Comparison of ENCODE assay signal across 3 cellular contexts in the genomic region with DNA sequence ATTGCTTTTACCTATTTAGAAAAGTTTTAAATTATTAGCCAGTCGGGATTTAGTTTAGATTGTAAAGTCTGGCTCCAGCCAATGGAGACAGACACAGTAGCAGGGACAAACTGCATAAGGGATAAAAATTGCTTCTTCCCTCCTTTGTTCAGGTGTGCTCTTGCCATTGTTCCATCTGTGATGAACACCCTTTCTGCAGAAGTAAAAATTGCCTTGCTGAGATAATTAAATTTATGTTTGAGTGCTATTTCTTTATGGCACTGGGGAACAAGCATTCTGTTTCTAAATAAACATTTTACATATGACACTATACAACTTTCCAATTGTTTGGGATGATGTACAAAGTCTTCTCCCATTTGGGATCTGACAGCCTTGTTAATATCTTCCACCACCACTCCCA.
TF ChIP-seq lines count a peak whose summit lies in the region.

No MANE protein-coding gene starts in this region.

TF ChIP-seq in HCT116, 20 proteins besides CTCF, POLR2A, EP300 and RAD21:
- no peak for TF ChIP-seq JUND (IDR thresholded peaks at IDR 0.05)
- TF ChIP-seq CBX3 (IDR thresholded peaks at IDR 0.05; ENCODE audit: low read depth), result peak; percentile 26; the same call in 1 of the 2 replicates

TF ChIP-seq in HEK293, 187 proteins besides CTCF, POLR2A, EP300 and RAD21:
- TF ChIP-seq ZNF416 (tag by site-specific recombination; IDR thresholded peaks at IDR 0.05), result no peak
- TF ChIP-seq ZNF174 (tag by site-specific recombination; IDR thresholded peaks at IDR 0.05), result no peak
- no peak for TF ChIP-seq ZNF140 (tag by site-specific recombination; IDR thresholded peaks at IDR 0.05)
- peak; percentile 70 for TF ChIP-seq SETDB1 (IDR thresholded peaks at IDR 0.05; ENCODE audit: insufficient read length, low read length)
TF ChIP-seq in HEK293: peak in this region for 1.

TF ChIP-seq in K562, 482 proteins besides CTCF, POLR2A, EP300 and RAD21:
- TF ChIP-seq MECOM (CRISPR knock-in tag; IDR thresholded peaks at IDR 0.05) (no peak), HLTF (IDR thresholded peaks at IDR 0.05) (no peak), MTF1 (CRISPR knock-in tag; IDR thresholded peaks at IDR 0.05; ENCODE audit: borderline replicate concordance) (no peak), CREB1 (IDR thresholded peaks at IDR 0.05) (no peak), CREB1 (CRISPR knock-in tag; IDR thresholded peaks at IDR 0.05) (no peak), CBX3 (IDR thresholded peaks at IDR 0.05; ENCODE audit: borderline replicate concordance in 1 of 2, low read length in 2 of 2) (peak in 1 of 2 experiments; percentile 54; a peak in 1 of 3 replicates)
- TF ChIP-seq, protein P1, sequence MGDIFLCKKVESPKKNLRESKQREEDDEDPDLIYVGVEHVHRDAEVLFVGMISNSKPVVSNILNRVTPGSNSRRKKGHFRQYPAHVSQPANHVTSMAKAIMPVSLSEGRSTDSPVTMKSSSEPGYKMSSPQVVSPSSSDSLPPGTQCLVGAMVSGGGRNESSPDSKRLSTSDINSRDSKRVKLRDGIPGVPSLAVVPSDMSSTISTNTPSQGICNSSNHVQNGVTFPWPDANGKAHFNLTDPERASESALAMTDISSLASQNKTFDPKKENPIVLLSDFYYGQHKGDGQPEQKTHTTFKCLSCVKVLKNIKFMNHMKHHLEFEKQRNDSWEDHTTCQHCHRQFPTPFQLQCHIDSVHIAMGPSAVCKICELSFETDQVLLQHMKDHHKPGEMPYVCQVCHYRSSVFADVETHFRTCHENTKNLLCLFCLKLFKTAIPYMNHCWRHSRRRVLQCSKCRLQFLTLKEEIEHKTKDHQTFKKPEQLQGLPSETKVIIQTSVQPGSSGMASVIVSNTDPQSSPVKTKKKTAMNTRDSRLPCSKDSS (IDR thresholded peaks at IDR 0.05; ENCODE audit: low read depth, partially characterized antibody), result peak; percentile 67
- TF ChIP-seq, protein P2, sequence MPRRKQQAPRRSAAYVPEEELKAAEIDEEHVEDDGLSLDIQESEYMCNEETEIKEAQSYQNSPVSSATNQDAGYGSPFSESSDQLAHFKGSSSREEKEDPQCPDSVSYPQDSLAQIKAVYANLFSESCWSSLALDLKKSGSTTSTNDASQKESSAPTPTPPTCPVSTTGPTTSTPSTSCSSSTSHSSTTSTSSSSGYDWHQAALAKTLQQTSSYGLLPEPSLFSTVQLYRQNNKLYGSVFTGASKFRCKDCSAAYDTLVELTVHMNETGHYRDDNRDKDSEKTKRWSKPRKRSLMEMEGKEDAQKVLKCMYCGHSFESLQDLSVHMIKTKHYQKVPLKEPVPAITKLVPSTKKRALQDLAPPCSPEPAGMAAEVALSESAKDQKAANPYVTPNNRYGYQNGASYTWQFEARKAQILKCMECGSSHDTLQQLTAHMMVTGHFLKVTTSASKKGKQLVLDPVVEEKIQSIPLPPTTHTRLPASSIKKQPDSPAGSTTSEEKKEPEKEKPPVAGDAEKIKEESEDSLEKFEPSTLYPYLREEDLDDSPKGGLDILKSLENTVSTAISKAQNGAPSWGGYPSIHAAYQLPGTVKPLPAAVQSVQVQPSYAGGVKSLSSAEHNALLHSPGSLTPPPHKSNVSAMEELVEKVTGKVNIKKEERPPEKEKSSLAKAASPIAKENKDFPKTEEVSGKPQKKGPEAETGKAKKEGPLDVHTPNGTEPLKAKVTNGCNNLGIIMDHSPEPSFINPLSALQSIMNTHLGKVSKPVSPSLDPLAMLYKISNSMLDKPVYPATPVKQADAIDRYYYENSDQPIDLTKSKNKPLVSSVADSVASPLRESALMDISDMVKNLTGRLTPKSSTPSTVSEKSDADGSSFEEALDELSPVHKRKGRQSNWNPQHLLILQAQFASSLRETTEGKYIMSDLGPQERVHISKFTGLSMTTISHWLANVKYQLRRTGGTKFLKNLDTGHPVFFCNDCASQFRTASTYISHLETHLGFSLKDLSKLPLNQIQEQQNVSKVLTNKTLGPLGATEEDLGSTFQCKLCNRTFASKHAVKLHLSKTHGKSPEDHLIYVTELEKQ (CRISPR knock-in tag; IDR thresholded peaks at IDR 0.05), result no peak
- TF ChIP-seq, protein P3, sequence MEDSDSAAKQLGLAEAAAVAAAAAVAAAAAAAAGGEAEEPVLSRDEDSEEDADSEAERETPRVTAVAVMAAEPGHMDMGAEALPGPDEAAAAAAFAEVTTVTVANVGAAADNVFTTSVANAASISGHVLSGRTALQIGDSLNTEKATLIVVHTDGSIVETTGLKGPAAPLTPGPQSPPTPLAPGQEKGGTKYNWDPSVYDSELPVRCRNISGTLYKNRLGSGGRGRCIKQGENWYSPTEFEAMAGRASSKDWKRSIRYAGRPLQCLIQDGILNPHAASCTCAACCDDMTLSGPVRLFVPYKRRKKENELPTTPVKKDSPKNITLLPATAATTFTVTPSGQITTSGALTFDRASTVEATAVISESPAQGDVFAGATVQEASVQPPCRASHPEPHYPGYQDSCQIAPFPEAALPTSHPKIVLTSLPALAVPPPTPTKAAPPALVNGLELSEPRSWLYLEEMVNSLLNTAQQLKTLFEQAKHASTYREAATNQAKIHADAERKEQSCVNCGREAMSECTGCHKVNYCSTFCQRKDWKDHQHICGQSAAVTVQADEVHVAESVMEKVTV (CRISPR knock-in tag; IDR thresholded peaks at IDR 0.05), result no peak
